ENCODE assay signal across 9 cellular contexts in genomic region chr9:131257266-131258025, GRCh38. TPM values are rescaled to one million over a fixed set of nuclear protein-coding genes. Genes with fewer than 3 reads are reported as not detected.
A peak's percentile ranks its signal among the peaks of the same experiment; 100 is the strongest.
DNase-seq lines count a peak whose midpoint lies in the region.
"Had no signal": no experiment of that assay in that cellular context is flagged by ENCODE, and none has a peak within 500 bp of the region (broad histone marks: within the 10 kb centered on the region; RNA-seq: fewer than 3 reads in every experiment).

No MANE protein-coding gene starts in this region.

- H3K27ac ChIP-seq in temporal lobe (ENCODE audit: low read depth, low read length) = peak overlapping the region; percentile 84
- H3K27ac ChIP-seq: ovary had no signal

- H3K27ac Mint-ChIP-seq in activated naive CD4-positive, alpha-beta T cell treated with anti-CD3 and anti-CD28 coated beads, Interleukin-2, amount 10 ng/mL, durations not matched to agents 7 days and 5 days = peak overlapping the region; percentile 99
- H3K27ac Mint-ChIP-seq in activated CD4-positive, alpha-beta memory T cell treated with anti-CD3 and anti-CD28 coated beads, Interleukin-2, amount 10 ng/mL, durations not matched to agents 7 days and 5 days = peak overlapping the region; percentile 98
- H3K27ac Mint-ChIP-seq in immature natural killer cell = peak overlapping the region; percentile 97 to 99 (median 98)

- H3K4me1 Mint-ChIP-seq in activated naive CD4-positive, alpha-beta T cell treated with anti-CD3 and anti-CD28 coated beads, Interleukin-2, amount 10 ng/mL, durations not matched to agents 7 days and 5 days = peaks cover 83% of the 10 kb centered on the region
- peaks cover 66% of the 10 kb centered on the region for H3K4me1 Mint-ChIP-seq in activated CD4-positive, alpha-beta memory T cell treated with anti-CD3 and anti-CD28 coated beads, Interleukin-2, amount 10 ng/mL, durations not matched to agents 7 days and 5 days
- H3K4me1 Mint-ChIP-seq in immature natural killer cell = peaks cover 60 to 66% of the 10 kb centered on the region in 2 donors

- no peak overlapping the region for H3K4me3 Mint-ChIP-seq in activated naive CD4-positive, alpha-beta T cell treated with anti-CD3 and anti-CD28 coated beads, Interleukin-2, amount 10 ng/mL, durations not matched to agents 7 days and 5 days
- peak overlapping the region; percentile 27 for H3K4me3 Mint-ChIP-seq in activated CD4-positive, alpha-beta memory T cell treated with anti-CD3 and anti-CD28 coated beads, Interleukin-2, amount 10 ng/mL, durations not matched to agents 7 days and 5 days
- peak overlapping the region; percentile 35 to 88 (median 45) for H3K4me3 Mint-ChIP-seq in immature natural killer cell

- no peak for DNase-seq in activated naive CD4-positive, alpha-beta T cell treated with anti-CD3 and anti-CD28 coated beads, Interleukin-2, amount 10 ng/mL, durations not matched to agents 7 days and 5 days
- DNase-seq in activated naive CD4-positive, alpha-beta T cell treated with Interleukin-2 at 50 U/mL for 16 hours = no peak
- DNase-seq in activated CD4-positive, alpha-beta memory T cell treated with anti-CD3 and anti-CD28 coated beads, Interleukin-2, amount 10 ng/mL, durations not matched to agents 7 days and 5 days = no peak
- DNase-seq in immature natural killer cell = no peak
- no peak for DNase-seq in GOT3 (lab: John Stamatoyannopoulos, UW)
- DNase-seq in superior temporal gyrus (ENCODE audit: extremely low spot score) = no peak
- DNase-seq in SKM-1 treated with dmso at 0.1 percent for 144 hours (lab: John Stamatoyannopoulos, UW; ENCODE audit: unreplicated experiment) = no peak
- DNase-seq: ovary had no signal

- H3K27me3 Mint-ChIP-seq in activated naive CD4-positive, alpha-beta T cell treated with anti-CD3 and anti-CD28 coated beads, Interleukin-2, amount 10 ng/mL, durations not matched to agents 7 days and 5 days = peaks cover 3% of the 10 kb centered on the region
- H3K27me3 Mint-ChIP-seq in activated CD4-positive, alpha-beta memory T cell treated with anti-CD3 and anti-CD28 coated beads, Interleukin-2, amount 10 ng/mL, durations not matched to agents 7 days and 5 days = no peaks in the 10 kb centered on the region
- H3K27me3 Mint-ChIP-seq in immature natural killer cell (ENCODE audit: low read depth in 3 of 3) = peaks cover 20 to 30% (median 22%) of the 10 kb centered on the region in 3 donors

- no peaks in the 10 kb centered on the region for H3K9me3 Mint-ChIP-seq in activated naive CD4-positive, alpha-beta T cell treated with anti-CD3 and anti-CD28 coated beads, Interleukin-2, amount 10 ng/mL, durations not matched to agents 7 days and 5 days
- no peaks in the 10 kb centered on the region for H3K9me3 Mint-ChIP-seq in activated CD4-positive, alpha-beta memory T cell treated with anti-CD3 and anti-CD28 coated beads, Interleukin-2, amount 10 ng/mL, durations not matched to agents 7 days and 5 days
- no peaks in the 10 kb centered on the region for H3K9me3 Mint-ChIP-seq in immature natural killer cell

- CTCF ChIA-PET in activated naive CD4-positive, alpha-beta T cell treated with anti-CD3 and anti-CD28 coated beads, Interleukin-2, amount 10 ng/mL, durations not matched to agents 7 days and 5 days (lab: Charles Lee) = interaction anchor here (0.6 to 3.4 kb wide), 6 partner anchors 12 to 92 kb away, joined by 3 to 36 read pairs (median 6); partner anchors contain the start of gene FAM78A
- CTCF ChIA-PET in activated CD4-positive, alpha-beta memory T cell treated with anti-CD3 and anti-CD28 coated beads, Interleukin-2, amount 10 ng/mL, durations not matched to agents 7 days and 5 days (lab: Charles Lee) = interaction anchor here (0.6 to 9.0 kb wide), 7 partner anchors 9 to 1144 kb away, joined by 3 to 189 read pairs (median 6); partner anchors contain the start of gene FAM78A

- H3K36me3 Mint-ChIP-seq in activated naive CD4-positive, alpha-beta T cell treated with anti-CD3 and anti-CD28 coated beads, Interleukin-2, amount 10 ng/mL, durations not matched to agents 7 days and 5 days = peaks cover 28% of the 10 kb centered on the region
- H3K36me3 Mint-ChIP-seq in activated CD4-positive, alpha-beta memory T cell treated with anti-CD3 and anti-CD28 coated beads, Interleukin-2, amount 10 ng/mL, durations not matched to agents 7 days and 5 days (ENCODE audit: low read depth) = peaks cover 49% of the 10 kb centered on the region
- peaks cover under 1 to 13% (median under 1%) of the 10 kb centered on the region in 3 donors for H3K36me3 Mint-ChIP-seq in immature natural killer cell

- POLR2A ChIA-PET in activated CD4-positive, alpha-beta memory T cell treated with anti-CD3 and anti-CD28 coated beads, Interleukin-2, amount 10 ng/mL, durations not matched to agents 7 days and 5 days (lab: Charles Lee) = interaction anchor here (0.7 to 11.8 kb wide), 11 partner anchors 10 to 474 kb away, joined by 3 to 557 read pairs (median 9); partner anchors contain the start of genes FAM78A and NUP214

RNA-seq across cellular contexts. Expression of gene FAM78A, which starts 18.9 kb away (rescaled TPM):
- 10 to 100 TPM; 86.5 to 88.7 TPM for total RNA-seq in activated CD4-positive, alpha-beta memory T cell treated with anti-CD3 and anti-CD28 coated beads, Interleukin-2, amount 10 ng/mL, durations not matched to agents 7 days and 5 days
- 10 to 100 TPM in 1 of 3 donors, 1 to 10 TPM in 2; 5.0 to 20.8 (median 7.5) TPM for polyA plus RNA-seq in immature natural killer cell
- 1.2 TPM for total RNA-seq in temporal lobe

RNA-seq across cellular contexts. Expression of gene PLPP7, which starts 32.1 kb away (rescaled TPM):
- not detected for total RNA-seq in activated CD4-positive, alpha-beta memory T cell treated with anti-CD3 and anti-CD28 coated beads, Interleukin-2, amount 10 ng/mL, durations not matched to agents 7 days and 5 days
- polyA plus RNA-seq in immature natural killer cell = 1 to 10 TPM in 2 of 3 donors, under 1 TPM in 1; 0.44 to 1.4 (median 1.2) TPM
- total RNA-seq in temporal lobe = 5.2 TPM

Comparison
In these comparisons a context has a peak if more than half of its experiments do, and no peak if none do; other contexts are left out.
1. RNA of gene FAM78A, which starts 18.9 kb away (total RNA-seq): 86.5 to 88.7 TPM in activated CD4-positive, alpha-beta memory T cell treated with anti-CD3 and anti-CD28 coated beads, Interleukin-2, amount 10 ng/mL, durations not matched to agents 7 days and 5 days; 1.2 TPM in temporal lobe (single experiment); every median in the first group is over 10 times any median in the second.
2. Peak in every context shown above with its lines, with median percentiles within 50 percentile points of each other: H3K27ac Mint-ChIP-seq.